ENCODE assay signal across 26 cellular contexts in genomic region chr2:6769346-6769745, GRCh38.
"Had no signal": no experiment of that assay in that cellular context is flagged by ENCODE, and none has a peak within 500 bp of the region (broad histone marks: within the 10 kb centered on the region; RNA-seq: fewer than 3 reads in every experiment).

No MANE protein-coding gene starts in this region.

- H3K9me3 ChIP-seq: body of pancreas had no signal

- H3K4me3 ChIP-seq: body of pancreas, cardiac muscle cell, coronary artery, dorsolateral prefrontal cortex had no signal

- H3K27ac ChIP-seq: body of pancreas, cardiac muscle cell, coronary artery, dorsolateral prefrontal cortex had no signal

- H3K36me3 ChIP-seq: cardiac muscle cell had no signal

- DNase-seq: activated CD4-positive, alpha-beta memory T cell treated with anti-CD3 and anti-CD28 coated beads for 36 hours; activated CD4-positive, alpha-beta T cell treated with anti-CD3 and anti-CD28 coated beads for 36 hours; activated CD4-positive, alpha-beta T cell treated with anti-CD3 and anti-CD28 coated beads, Interleukin-2, amount 10 ng/mL, durations not matched to agents 24 days and 14 days; activated CD4-positive, CD25-positive, alpha-beta regulatory T cell; activated CD4-positive, CD25-positive, alpha-beta regulatory T cell treated with anti-CD3 and anti-CD28 coated beads, Interleukin-2, amount 50 U/mL, for 72 hours; activated CD8-positive, alpha-beta memory T cell treated with anti-CD3 and anti-CD28 coated beads, Interleukin-2, amount 50 U/mL, for 48 hours; activated effector memory CD4-positive, alpha-beta T cell treated with Interleukin-2 at 50 U/mL for 16 hours; activated gamma-delta T cell treated with Interleukin-2 at 50 U/mL for 16 hours; activated naive CD4-positive, alpha-beta T cell treated with anti-CD3 and anti-CD28 coated beads, Interleukin-2, amount 50 U/mL, for 16 hours; activated naive CD4-positive, alpha-beta T cell treated with Interleukin-2 at 50 U/mL for 16 hours; activated T-cell treated with anti-CD3 and anti-CD28 coated beads for 4 hours; activated T-cell treated with anti-CD3 and anti-CD28 coated beads, Interleukin-2, amount 50 U/mL, for 4 hours; amniotic stem cell; anterior cingulate cortex; body of pancreas; dorsolateral prefrontal cortex; effector memory CD4-positive, alpha-beta T cell; endodermal cell; foreskin fibroblast; head of caudate nucleus; T-helper 2 cell had no signal

- H3K27me3 ChIP-seq: body of pancreas had no signal

- ATAC-seq: activated CD4-positive, alpha-beta T cell treated with anti-CD3 and anti-CD28 coated beads for 36 hours; activated T-cell treated with anti-CD3 and anti-CD28 coated beads, Interleukin-2, amount 50 U/mL, for 4 hours; activated T-helper 17 cell treated with anti-CD3 and anti-CD28 coated beads, Interleukin-2, amount 50 U/mL, for 72 hours; body of pancreas; esophagus mucosa had no signal

- FAIRE-seq: frontal cortex had no signal
